ENCODE assay signal across 15 cellular contexts in genomic region chr10:100168313-100168643, GRCh38. TPM values are rescaled to one million over a fixed set of nuclear protein-coding genes. Genes with fewer than 3 reads are reported as not detected.
A peak's percentile ranks its signal among the peaks of the same experiment; 100 is the strongest.
DNase-seq lines count a peak whose midpoint lies in the region; ATAC-seq and TF ChIP-seq lines count a peak whose summit lies in the region.
"Had no signal": no experiment of that assay in that cellular context is flagged by ENCODE, and none has a peak within 500 bp of the region (broad histone marks: within the 10 kb centered on the region; RNA-seq: fewer than 3 reads in every experiment).

No MANE protein-coding gene starts in this region.

- CTCF ChIA-PET in activated CD4-positive, alpha-beta memory T cell treated with anti-CD3 and anti-CD28 coated beads for 36 hours (lab: Charles Lee), result no interaction called here

- no peak overlapping the region for H3K4me3 ChIP-seq in right lobe of liver
- no peak overlapping the region for H3K4me3 ChIP-seq in H7 (ENCODE audit: insufficient read depth, low read depth, low read length)
- H3K4me3 ChIP-seq: skin epidermis had no signal

- peak overlapping the region; percentile 24 to 52 (median 26) for H3K27ac ChIP-seq in right lobe of liver

- H3K27me3 Mint-ChIP-seq in activated T-cell treated with anti-CD3 and anti-CD28 coated beads, Interleukin-2, amount 50 U/mL, for 4 hours (ENCODE audit: low read depth), result no peaks in the 10 kb centered on the region
- no peaks in the 10 kb centered on the region for H3K27me3 Mint-ChIP-seq in activated CD4-positive, alpha-beta memory T cell treated with anti-CD3 and anti-CD28 coated beads for 36 hours
- no peaks in the 10 kb centered on the region for H3K27me3 Mint-ChIP-seq in stimulated activated naive CD8-positive, alpha-beta T cell treated with anti-CD3 and anti-CD28 coated beads, Interleukin-15, amount 100 ng/mL, for 72 hours

- POLR2A ChIA-PET in activated CD4-positive, alpha-beta memory T cell treated with anti-CD3 and anti-CD28 coated beads for 36 hours (lab: Charles Lee), result interaction anchor here (0.6 to 1.4 kb wide), 2 partner anchors 16 to 20 kb away, joined by 3 to 5 read pairs; no protein-coding TSS in a partner anchor

- H3K4me1 Mint-ChIP-seq in activated T-cell treated with anti-CD3 and anti-CD28 coated beads, Interleukin-2, amount 50 U/mL, for 4 hours (ENCODE audit: low read depth), result peaks cover 43% of the 10 kb centered on the region
- peaks cover 43% of the 10 kb centered on the region for H3K4me1 Mint-ChIP-seq in activated CD4-positive, alpha-beta memory T cell treated with anti-CD3 and anti-CD28 coated beads for 36 hours (ENCODE audit: low read depth)
- peaks cover 59% of the 10 kb centered on the region for H3K4me1 Mint-ChIP-seq in stimulated activated naive CD8-positive, alpha-beta T cell treated with anti-CD3 and anti-CD28 coated beads, Interleukin-15, amount 100 ng/mL, for 72 hours

- H3K9me3 Mint-ChIP-seq in activated T-cell treated with anti-CD3 and anti-CD28 coated beads, Interleukin-2, amount 50 U/mL, for 4 hours, result peaks cover 6% of the 10 kb centered on the region
- H3K9me3 Mint-ChIP-seq in activated CD4-positive, alpha-beta memory T cell treated with anti-CD3 and anti-CD28 coated beads for 36 hours, result peaks cover 9% of the 10 kb centered on the region
- no peaks in the 10 kb centered on the region for H3K9me3 Mint-ChIP-seq in stimulated activated naive CD8-positive, alpha-beta T cell treated with anti-CD3 and anti-CD28 coated beads, Interleukin-15, amount 100 ng/mL, for 72 hours

- H3K36me3 Mint-ChIP-seq in activated T-cell treated with anti-CD3 and anti-CD28 coated beads, Interleukin-2, amount 50 U/mL, for 4 hours (ENCODE audit: insufficient read depth), result peaks cover 34% of the 10 kb centered on the region
- peaks cover 36% of the 10 kb centered on the region for H3K36me3 Mint-ChIP-seq in activated CD4-positive, alpha-beta memory T cell treated with anti-CD3 and anti-CD28 coated beads for 36 hours

- TF ChIP-seq CTCF in right lobe of liver (IDR thresholded peaks at IDR 0.05), result no peak

- no peaks in the 10 kb centered on the region for H3K9me3 ChIP-seq in right lobe of liver

- no peak for DNase-seq in activated T-cell treated with anti-CD3 and anti-CD28 coated beads, Interleukin-2, amount 50 U/mL, for 4 hours
- DNase-seq in activated T-cell treated with anti-CD3 and anti-CD28 coated beads for 4 hours (no peak), right lobe of liver (no peak), NCI-H1417 treated with DMSO at 0.1 percent for 48 hours (lab: John Stamatoyannopoulos, UW) (no peak), SW480 (ENCODE audit: low spot score) (no peak), H7 (no peak)
- no peak for DNase-seq in activated CD4-positive, alpha-beta memory T cell treated with anti-CD3 and anti-CD28 coated beads for 36 hours
- no peak for DNase-seq in stimulated activated naive CD8-positive, alpha-beta T cell treated with anti-CD3 and anti-CD28 coated beads, Interleukin-15, amount 100 ng/mL, for 72 hours
- DNase-seq: ACHN; activated CD4-positive, CD25-positive, alpha-beta regulatory T cell; cortex of kidney; glutamatergic neuron; islet precursor cell; NCI-H1930 had no signal

- peak overlapping the region; percentile 56 for H3K27ac Mint-ChIP-seq in activated CD4-positive, alpha-beta memory T cell treated with anti-CD3 and anti-CD28 coated beads for 36 hours
- H3K27ac Mint-ChIP-seq in stimulated activated naive CD8-positive, alpha-beta T cell treated with anti-CD3 and anti-CD28 coated beads, Interleukin-15, amount 100 ng/mL, for 72 hours, result peak overlapping the region in 1 of 2 donors; percentile 94

- WGBS in right lobe of liver (ENCODE audit: insufficient coverage, low coverage, low lambda C conversion rate, missing lambda C conversion rate), result 91% methylated on average over 1 of the region's 1 CpG

- H3K27me3 ChIP-seq in right lobe of liver (no peaks in the 10 kb centered on the region), H7 (ENCODE audit: control insufficient read depth, insufficient read depth, low read length) (no peaks in the 10 kb centered on the region)

- ATAC-seq in activated T-cell treated with anti-CD3 and anti-CD28 coated beads, Interleukin-2, amount 50 U/mL, for 4 hours, result no peak
- ATAC-seq in right lobe of liver, result no peak
- no peak for ATAC-seq in stimulated activated naive CD8-positive, alpha-beta T cell treated with anti-CD3 and anti-CD28 coated beads, Interleukin-15, amount 100 ng/mL, for 72 hours

- H3K4me1 ChIP-seq in right lobe of liver, result peaks cover 0 to 27% (median 5%) of the 10 kb centered on the region in 4 donors

- no peak for TF ChIP-seq POLR2A in right lobe of liver (IDR thresholded peaks at IDR 0.05)

- H3K36me3 ChIP-seq in right lobe of liver (peaks cover 0 to 12% (median 7%) of the 10 kb centered on the region in 4 donors), H7 (replicated peaks; ENCODE audit: control insufficient read depth, insufficient read depth, low read length) (peaks cover 3% of the 10 kb centered on the region; the same call in 1 of the 2 replicates)

- intact Hi-C loops in activated CD4-positive, alpha-beta memory T cell treated with anti-CD3 and anti-CD28 coated beads for 36 hours (cut with micrococcal nuclease), result loop anchor here (1.0 to 2.0 kb wide), 2 partner anchors 19 to 20 kb away; partner anchors contain the start of gene ERLIN1
- intact Hi-C loops in right lobe of liver (cut with DNase I), result no loop called here

- H3K4me3 Mint-ChIP-seq in activated T-cell treated with anti-CD3 and anti-CD28 coated beads, Interleukin-2, amount 50 U/mL, for 4 hours, result peak overlapping the region; percentile 58
- H3K4me3 Mint-ChIP-seq in activated CD4-positive, alpha-beta memory T cell treated with anti-CD3 and anti-CD28 coated beads for 36 hours, result no peak overlapping the region
- H3K4me3 Mint-ChIP-seq in stimulated activated naive CD8-positive, alpha-beta T cell treated with anti-CD3 and anti-CD28 coated beads, Interleukin-15, amount 100 ng/mL, for 72 hours, result peak overlapping the region; percentile 61 to 62

RNA-seq across cellular contexts. Expression of gene ERLIN1, which starts 17.6 kb away (rescaled TPM):
- total RNA-seq in activated T-cell treated with anti-CD3 and anti-CD28 coated beads, Interleukin-2, amount 50 U/mL, for 4 hours, result 10 to 100 TPM; 20.3 to 26.5 (median 21.9) TPM
- total RNA-seq in activated CD4-positive, alpha-beta memory T cell treated with anti-CD3 and anti-CD28 coated beads for 36 hours, result 10 to 100 TPM; 15.4 to 16.8 TPM
- total RNA-seq in right lobe of liver, result 10 to 100 TPM; 37.1 to 82.0 (median 54.1) TPM
- 21.9 and 35.8 TPM in 2 replicates for total RNA-seq in H7 (2014; rRNA removed; shearing (Covaris generic))
